ENCODE assay signal across 5 cellular contexts in the genomic region with DNA sequence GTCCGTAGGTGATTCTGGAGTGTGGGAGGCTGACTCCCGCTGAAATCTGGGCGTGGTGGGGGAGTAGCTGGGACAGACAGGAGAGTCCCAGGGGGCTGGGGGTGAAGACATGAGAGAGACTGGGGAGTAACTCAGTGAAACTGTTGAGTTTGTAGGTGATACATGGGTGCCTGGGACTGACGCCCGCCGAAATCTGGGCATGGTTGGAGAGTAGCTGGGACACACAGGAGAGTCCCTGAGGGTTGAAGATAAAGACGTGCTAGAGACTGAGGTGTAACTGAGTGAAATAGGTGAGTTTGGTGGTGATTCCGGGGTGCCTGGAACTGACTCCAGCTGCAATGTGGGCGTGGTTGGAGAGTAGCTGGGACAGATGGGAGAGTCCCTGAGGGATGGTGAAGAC.
DNase-seq lines count a peak whose midpoint lies in the region; ATAC-seq and TF ChIP-seq lines count a peak whose summit lies in the region.
"Not testable (repeated sequence)": the region's sequence is repeated elsewhere in the genome, so short reads cannot be mapped to it uniquely, and the experiment has no call there.

No MANE protein-coding gene starts in this region.

- H3K4me1 Mint-ChIP-seq in activated B cell treated with CpG ODN at 0.5 μM for 24 hours; chondrocyte (ENCODE audit: low read depth); natural killer cell treated with Interleukin-12 subunit alpha and Interleukin-12 subunit beta and Interleukin-15 and Interleukin-18, amount 100 ng/mL, for 72 hours (ENCODE audit: low read depth in 2 of 2): not testable (repeated sequence)

- H3K9me3 Mint-ChIP-seq in activated B cell treated with CpG ODN at 0.5 μM for 24 hours (peaks cover 12% of the 10 kb centered on the region), chondrocyte (ENCODE audit: low read depth) (peaks cover 21% of the 10 kb centered on the region)
- H3K9me3 Mint-ChIP-seq in natural killer cell treated with Interleukin-12 subunit alpha and Interleukin-12 subunit beta and Interleukin-15 and Interleukin-18, amount 100 ng/mL, for 72 hours: peaks cover 20% of the 10 kb centered on the region

- H3K27ac ChIP-seq in spleen: not testable (repeated sequence)

- H3K27me3 Mint-ChIP-seq in activated B cell treated with CpG ODN at 0.5 μM for 24 hours; chondrocyte (ENCODE audit: low read depth); natural killer cell treated with Interleukin-12 subunit alpha and Interleukin-12 subunit beta and Interleukin-15 and Interleukin-18, amount 100 ng/mL, for 72 hours: not testable (repeated sequence)

- TF ChIP-seq CTCF in activated B cell treated with CpG ODN at 0.5 μM for 24 hours (IDR thresholded peaks at IDR 0.05); chondrocyte (IDR thresholded peaks at IDR 0.05); spleen (IDR thresholded peaks at IDR 0.05 in 8 of 11, conservative IDR thresholded peaks at IDR 0.05 in 3 of 11): not testable (repeated sequence)

- not testable (repeated sequence) for H3K4me3 Mint-ChIP-seq in activated B cell treated with CpG ODN at 0.5 μM for 24 hours; chondrocyte (ENCODE audit: unreplicated experiment); natural killer cell treated with Interleukin-12 subunit alpha and Interleukin-12 subunit beta and Interleukin-15 and Interleukin-18, amount 100 ng/mL, for 72 hours

- ATAC-seq in activated B cell treated with CpG ODN at 0.5 μM for 24 hours (ENCODE audit: low read depth); Right ventricle myocardium inferior; natural killer cell treated with Interleukin-12 subunit alpha and Interleukin-12 subunit beta and Interleukin-15 and Interleukin-18, amount 100 ng/mL, for 72 hours: not testable (repeated sequence)

- H3K36me3 Mint-ChIP-seq in activated B cell treated with CpG ODN at 0.5 μM for 24 hours (ENCODE audit: low read depth); chondrocyte (ENCODE audit: low read depth): not testable (repeated sequence)
- H3K36me3 Mint-ChIP-seq in natural killer cell treated with Interleukin-12 subunit alpha and Interleukin-12 subunit beta and Interleukin-15 and Interleukin-18, amount 100 ng/mL, for 72 hours: peaks cover 10% of the 10 kb centered on the region

- POLR2A ChIA-PET in activated B cell treated with CpG ODN at 0.5 μM for 24 hours (lab: Charles Lee): not testable (repeated sequence)

- 80 to 90% (median 84%) methylated on average over 4 to 6 of the region's 9 CpGs for WGBS in spleen, 5 donors

- peak; percentile 25 for DNase-seq in activated B cell treated with CpG ODN at 0.5 μM for 24 hours
- peak; percentile 93 for DNase-seq in chondrocyte (ENCODE audit: low spot score)
- DNase-seq in Right ventricle myocardium inferior (ENCODE audit: missing footprints): peak; percentile 28
- DNase-seq in natural killer cell treated with Interleukin-12 subunit alpha and Interleukin-12 subunit beta and Interleukin-15 and Interleukin-18, amount 100 ng/mL, for 72 hours (ENCODE audit: low spot score): peak; percentile 59
- peak; percentile 55 for DNase-seq in spleen

- H3K27ac Mint-ChIP-seq in activated B cell treated with CpG ODN at 0.5 μM for 24 hours; chondrocyte (ENCODE audit: unreplicated experiment); natural killer cell treated with Interleukin-12 subunit alpha and Interleukin-12 subunit beta and Interleukin-15 and Interleukin-18, amount 100 ng/mL, for 72 hours: not testable (repeated sequence)

- not testable (repeated sequence) for H3K27me3 ChIP-seq in spleen (replicated peaks in 1 of 7)

- not testable (repeated sequence) for H3K4me3 ChIP-seq in spleen

- not testable (repeated sequence) for TF ChIP-seq POLR2A in spleen (IDR thresholded peaks at IDR 0.05)

- CTCF ChIA-PET in activated B cell treated with CpG ODN at 0.5 μM for 24 hours (lab: Charles Lee): not testable (repeated sequence)

- H3K4me1 ChIP-seq in spleen: not testable (repeated sequence)

- H3K9me3 ChIP-seq in spleen: peaks cover 0 to 27% (median 6%) of the 10 kb centered on the region in 8 donors

- not testable (repeated sequence) for H3K36me3 ChIP-seq in spleen

- intact Hi-C loops in activated B cell treated with CpG ODN at 0.5 μM for 24 hours (cut with micrococcal nuclease); Right ventricle myocardium inferior (cut with DNase I); spleen (cut with DNase I; ENCODE audit: low total_unique reads): not testable (repeated sequence)

Comparison
In these comparisons a context has a peak if more than half of its experiments do, and no peak if none do; other contexts are left out.
1. DNase-seq: peak in every context shown above with its lines; median percentile 93 in chondrocyte; 59 in natural killer cell treated with Interleukin-12 subunit alpha and Interleukin-12 subunit beta and Interleukin-15 and Interleukin-18, amount 100 ng/mL, for 72 hours; 55 in spleen; 28 in Right ventricle myocardium inferior; 25 in activated B cell treated with CpG ODN at 0.5 μM for 24 hours.